In the genomic region with DNA sequence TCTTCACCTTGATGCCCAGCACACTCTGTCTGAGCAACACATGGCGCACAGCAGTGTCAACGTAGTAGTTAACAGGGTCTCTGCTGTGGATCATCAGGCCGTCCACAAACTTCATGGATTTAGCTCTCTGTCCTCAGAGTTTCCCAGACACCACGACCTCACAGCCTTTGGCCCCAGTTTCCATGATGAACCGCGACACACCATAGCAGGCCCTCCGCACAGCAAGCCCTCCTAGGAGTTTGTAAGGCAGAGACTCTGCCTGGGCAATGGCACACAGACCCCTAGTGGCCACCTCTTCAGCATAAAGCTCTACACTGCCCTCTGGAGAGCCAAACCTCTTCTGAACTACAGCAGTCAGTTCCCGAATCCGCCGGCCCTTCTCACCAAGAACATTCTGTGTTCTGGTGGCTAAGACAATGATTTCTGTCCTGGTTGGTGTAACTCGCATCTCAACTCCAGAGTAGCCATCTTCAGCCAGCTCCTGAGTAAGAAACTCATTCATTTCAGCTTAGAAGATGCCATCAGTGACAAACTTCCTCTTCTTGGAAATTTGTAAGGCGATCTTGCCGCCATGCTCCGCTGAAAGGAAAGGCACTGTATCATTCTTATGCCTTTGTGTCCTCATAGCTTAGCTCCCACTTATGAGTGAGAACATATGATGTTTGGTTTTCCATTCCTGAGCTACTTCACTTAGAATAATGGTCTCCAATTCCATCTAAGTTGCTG, we compare ENCODE assay signal across 7 cellular contexts. TPM values are rescaled to one million over a fixed set of nuclear protein-coding genes. Genes with fewer than 3 reads are reported as not detected.
A peak's percentile ranks its signal among the peaks of the same experiment; 100 is the strongest.
DNase-seq lines count a peak whose midpoint lies in the region; ATAC-seq and TF ChIP-seq lines count a peak whose summit lies in the region.
"Not testable (repeated sequence)": the region's sequence is repeated elsewhere in the genome, so short reads cannot be mapped to it uniquely, and the experiment has no call there.

No MANE protein-coding gene starts in this region.

- WGBS in SK-N-SH (ENCODE audit: low lambda C conversion rate): 62% methylated on average over 9 of the region's 14 CpGs

- not testable (repeated sequence) for H3K36me3 ChIP-seq in SK-N-SH (replicated peaks in 1 of 2; ENCODE audit: control insufficient read depth in 1 of 2, insufficient read depth in 2 of 2, low read length in 1 of 2)

- not testable (repeated sequence) for H3K9me3 ChIP-seq in SK-N-SH

- not testable (repeated sequence) for TF ChIP-seq EP300 in SK-N-SH (IDR thresholded peaks at IDR 0.05; ENCODE audit: borderline replicate concordance in 1 of 2, low read depth in 1 of 2, low read length in 1 of 2)

- H3K79me2 ChIP-seq in SK-N-SH (ENCODE audit: insufficient read depth): not testable (repeated sequence)

- not testable (repeated sequence) for H3K4me3 ChIP-seq in SK-N-SH (ENCODE audit: low read depth in 2 of 2, low read length in 1 of 2)

- peak; percentile 28; the same call in 1 of the 2 replicates for TF ChIP-seq RAD21 in SK-N-SH (IDR thresholded peaks at IDR 0.05; ENCODE audit: low read length)

- not testable (repeated sequence) for H3K27ac ChIP-seq in SK-N-SH (ENCODE audit: low read depth in 2 of 2, low read length in 1 of 2)

- H2AFZ ChIP-seq in SK-N-SH (ENCODE audit: low read depth): not testable (repeated sequence)

- POLR2A ChIA-PET in HEK293T (lab: Yijun Ruan, JAX); SK-N-SH (lab: Yijun Ruan, JAX): not testable (repeated sequence)

- CTCF ChIA-PET in HEK293T (lab: Yijun Ruan, JAX) (interaction anchor here (0.6 to 1.5 kb wide), 3 partner anchors 17 to 264 kb away, joined by 3 to 6 read pairs (median 6); no protein-coding TSS in a partner anchor), SK-N-SH (lab: Yijun Ruan, JAX) (interaction anchor here (1.2 kb wide), 1 partner anchor 10 kb away, joined by 3 read pairs; no protein-coding TSS in a partner anchor)

- TF ChIP-seq CTCF in SK-N-SH (IDR thresholded peaks at IDR 0.05): peak; percentile 38; the same call in 1 of the 2 replicates

- H3K27me3 ChIP-seq in SK-N-SH (ENCODE audit: insufficient read depth): not testable (repeated sequence)

- not testable (repeated sequence) for H3K4me2 ChIP-seq in SK-N-SH

- intact Hi-C loops in left ventricle myocardium superior (cut with micrococcal nuclease): not testable (repeated sequence)

- DNase-seq in EH (ENCODE audit: low read depth) (peak; percentile 30), HEK293T (ENCODE audit: extremely low spot score) (peak; percentile 51), NCI-H146 treated with DMSO at 0.1 percent for 48 hours (lab: John Stamatoyannopoulos, UW; ENCODE audit: unreplicated experiment) (peak; percentile 17), SK-N-SH (peak; percentile 23), cerebellar cortex (ENCODE audit: low spot score) (peak; percentile 42), myocyte (ENCODE audit: low read depth) (peak; percentile 19)
- not testable (repeated sequence) for DNase-seq in left ventricle myocardium superior

- not testable (repeated sequence) for H3F3A ChIP-seq in SK-N-SH (replicated peaks; ENCODE audit: insufficient read depth)

- not testable (repeated sequence) for H4K20me1 ChIP-seq in SK-N-SH (ENCODE audit: insufficient read depth)

- ATAC-seq in left ventricle myocardium superior: peak; percentile 20

- not testable (repeated sequence) for H3K4me1 ChIP-seq in SK-N-SH (ENCODE audit: control insufficient read depth in 1 of 2, insufficient read depth in 2 of 2, low read depth in 1 of 2, low read length in 1 of 2)

- H3K9ac ChIP-seq in SK-N-SH: not testable (repeated sequence)

- H3K9me2 ChIP-seq in SK-N-SH: not testable (repeated sequence)

RNA-seq across cellular contexts. Expression of a gene that starts 26.2 kb away (rescaled TPM):
- polyA plus RNA-seq in SK-N-SH (2012; rRNA removed): 50.7 and 60.2 TPM in 2 replicates
- polyA plus RNA-seq in SK-N-SH (2012; cell fraction: cytosol; rRNA removed): 76.1 and 95.5 TPM in 2 replicates
- 17.6 and 29.5 TPM in 2 replicates for polyA plus RNA-seq in SK-N-SH (2012; cell fraction: nucleus; rRNA removed)
- total RNA-seq in left ventricle myocardium superior (62.5 TPM), myocyte (68.2 and 74.2 TPM in 2 replicates)
- polyA plus RNA-seq in myocyte (2012): 94.1 TPM

RNA-seq across cellular contexts. Expression of a gene that starts 50.4 kb away (rescaled TPM):
- 0.05 TPM in 1 of 2 replicates, not detected in the other for polyA plus RNA-seq in SK-N-SH (2012; rRNA removed)
- polyA plus RNA-seq in SK-N-SH (2012; cell fraction: cytosol; rRNA removed): 0.03 and 0.04 TPM in 2 replicates
- polyA plus RNA-seq in SK-N-SH (2012; cell fraction: nucleus; rRNA removed): 0.05 and 0.07 TPM in 2 replicates
- total RNA-seq in left ventricle myocardium superior (not detected), myocyte (not detected in 2 replicates)
- 0.09 TPM for polyA plus RNA-seq in myocyte (2012)

RNA-seq across cellular contexts. Expression of a gene that starts 50.4 kb away (rescaled TPM):
- polyA plus RNA-seq in SK-N-SH (2012; rRNA removed): 16.3 and 18.7 TPM in 2 replicates
- polyA plus RNA-seq in SK-N-SH (2012; cell fraction: cytosol; rRNA removed): 14.4 and 14.5 TPM in 2 replicates
- 30.4 and 41.5 TPM in 2 replicates for polyA plus RNA-seq in SK-N-SH (2012; cell fraction: nucleus; rRNA removed)
- total RNA-seq in left ventricle myocardium superior (10.8 TPM), myocyte (13.9 and 15.4 TPM in 2 replicates)
- polyA plus RNA-seq in myocyte (2012): 9.7 TPM
